Comparison of ENCODE assay signal across 11 cellular contexts in genomic region chr2:120066708-120067547, GRCh38. TPM values are rescaled to one million over a fixed set of nuclear protein-coding genes. Genes with fewer than 3 reads are reported as not detected.
DNase-seq lines count a peak whose midpoint lies in the region; ATAC-seq and TF ChIP-seq lines count a peak whose summit lies in the region.
"Had no signal": no experiment of that assay in that cellular context is flagged by ENCODE, and none has a peak within 500 bp of the region (broad histone marks: within the 10 kb centered on the region; RNA-seq: fewer than 3 reads in every experiment).

No MANE protein-coding gene starts in this region.

- H3K9me2 ChIP-seq in GM23248 (ENCODE audit: insufficient read depth), result no peaks in the 10 kb centered on the region

- no peaks in the 10 kb centered on the region for H3F3A ChIP-seq in GM23248 (ENCODE audit: insufficient read depth)

- peak; percentile 96 for ATAC-seq in left lung
- no peak for ATAC-seq in HG02642 (IDR thresholded peaks at IDR 0.05; ENCODE audit: poor library complexity, unreplicated experiment)

- H3K79me2 ChIP-seq in GM23248 (ENCODE audit: insufficient read depth), result no peaks in the 10 kb centered on the region

- H3K4me3 ChIP-seq in left lung (no peak overlapping the region), GM23248 (no peak overlapping the region)
- H3K4me3 ChIP-seq: thoracic aorta had no signal

- peak; percentile 89 for DNase-seq in NCI-H146 (lab: John Stamatoyannopoulos, UW)
- peak; percentile 30 for DNase-seq in amniotic epithelial cell (ENCODE audit: low read depth)
- DNase-seq in left lung, result no peak
- no peak for DNase-seq in activated CD4-positive, alpha-beta T cell treated with anti-CD3 and anti-CD28 coated beads for 48 hours
- DNase-seq in GM23248, result no peak
- DNase-seq in RWPE1 (ENCODE audit: low spot score), result no peak
- DNase-seq: H9, islet precursor cell had no signal

- intact Hi-C loops in left lung (cut with DNase I), result no loop called here

- H3K4me2 ChIP-seq in GM23248 (ENCODE audit: unreplicated experiment), result no peak overlapping the region

- peak overlapping the region; percentile 91 for H3K27ac ChIP-seq in 22Rv1
- peak overlapping the region; percentile 41 to 47 for H3K27ac ChIP-seq in left lung
- H3K27ac ChIP-seq in GM23248, result no peak overlapping the region
- H3K27ac ChIP-seq in RWPE1, result no peak overlapping the region
- H3K27ac ChIP-seq: thoracic aorta had no signal

- H3K36me3 ChIP-seq in left lung (no peaks in the 10 kb centered on the region), GM23248 (ENCODE audit: low read depth) (no peaks in the 10 kb centered on the region)
- H3K36me3 ChIP-seq: thoracic aorta had no signal

- TF ChIP-seq CTCF in 22Rv1 (IDR thresholded peaks at IDR 0.05), result no peak
- TF ChIP-seq CTCF in left lung (IDR thresholded peaks at IDR 0.05), result no peak
- no peak for TF ChIP-seq CTCF in RWPE1 (conservative IDR thresholded peaks at IDR 0.05; ENCODE audit: low read depth)

- in situ Hi-C loops in GM23248 (cut with MboI), result no loop called here

- H3K9me3 ChIP-seq in left lung, result no peaks in the 10 kb centered on the region
- H3K9me3 ChIP-seq in GM23248 (ENCODE audit: low read depth), result no peaks in the 10 kb centered on the region
- H3K9me3 ChIP-seq: thoracic aorta had no signal

- POLR2A ChIA-PET in RWPE1 (lab: Yijun Ruan, JAX; ENCODE audit: low non-redundant PET), result no interaction called here

- no peak overlapping the region for H3K9ac ChIP-seq in GM23248

- H4K20me1 ChIP-seq in GM23248 (ENCODE audit: insufficient read depth), result no peaks in the 10 kb centered on the region

- 81 to 86% methylated on average over 6 of the region's 6 CpGs for WGBS in GM23248 (ENCODE audit: low coverage in 1 of 2, low lambda C conversion rate in 2 of 2, missing lambda C conversion rate in 2 of 2), 2 experiments

- H2AFZ ChIP-seq in GM23248, result no peak overlapping the region

- H3K27me3 ChIP-seq in left lung (no peaks in the 10 kb centered on the region), GM23248 (replicated peaks; ENCODE audit: insufficient read depth) (no peaks in the 10 kb centered on the region)

- CTCF ChIA-PET in RWPE1 (lab: Yijun Ruan, JAX), result interaction anchor here (0.6 kb wide), 1 partner anchor 22 kb away, joined by 3 read pairs; no protein-coding TSS in a partner anchor

- H3K4me1 ChIP-seq in left lung (peaks cover 0 to 5% of the 10 kb centered on the region in 2 donors), GM23248 (ENCODE audit: insufficient read depth) (no peaks in the 10 kb centered on the region)

RNA-seq across cellular contexts. Expression of gene EPB41L5, which starts 54.1 kb away (rescaled TPM):
- 10 to 100 TPM; 36.2 to 53.8 TPM for total RNA-seq in left lung
- 4.0 and 6.1 TPM in 2 replicates for total RNA-seq in GM23248 (2014; rRNA removed; shearing (Covaris generic))
- 2.5 and 3.0 TPM in 2 replicates for polyA plus RNA-seq in GM23248 (2016; fragmentation: Nextera tagmentation; extraction: Ambion mirVana)

Comparison
In these comparisons a context has a peak if more than half of its experiments do, and no peak if none do; other contexts are left out.
1. H3K27ac ChIP-seq: peak in 22Rv1 (single experiment) and left lung (2 of 2); none in GM23248 (single experiment) and RWPE1 (single experiment).
2. DNase-seq: peak in NCI-H146 (single experiment) and amniotic epithelial cell (single experiment); none in left lung (0 of 2), activated CD4-positive, alpha-beta T cell treated with anti-CD3 and anti-CD28 coated beads for 48 hours (single experiment), GM23248 (single experiment) and RWPE1 (single experiment).